7 cellular contexts compared by ENCODE assay signal in the genomic region with DNA sequence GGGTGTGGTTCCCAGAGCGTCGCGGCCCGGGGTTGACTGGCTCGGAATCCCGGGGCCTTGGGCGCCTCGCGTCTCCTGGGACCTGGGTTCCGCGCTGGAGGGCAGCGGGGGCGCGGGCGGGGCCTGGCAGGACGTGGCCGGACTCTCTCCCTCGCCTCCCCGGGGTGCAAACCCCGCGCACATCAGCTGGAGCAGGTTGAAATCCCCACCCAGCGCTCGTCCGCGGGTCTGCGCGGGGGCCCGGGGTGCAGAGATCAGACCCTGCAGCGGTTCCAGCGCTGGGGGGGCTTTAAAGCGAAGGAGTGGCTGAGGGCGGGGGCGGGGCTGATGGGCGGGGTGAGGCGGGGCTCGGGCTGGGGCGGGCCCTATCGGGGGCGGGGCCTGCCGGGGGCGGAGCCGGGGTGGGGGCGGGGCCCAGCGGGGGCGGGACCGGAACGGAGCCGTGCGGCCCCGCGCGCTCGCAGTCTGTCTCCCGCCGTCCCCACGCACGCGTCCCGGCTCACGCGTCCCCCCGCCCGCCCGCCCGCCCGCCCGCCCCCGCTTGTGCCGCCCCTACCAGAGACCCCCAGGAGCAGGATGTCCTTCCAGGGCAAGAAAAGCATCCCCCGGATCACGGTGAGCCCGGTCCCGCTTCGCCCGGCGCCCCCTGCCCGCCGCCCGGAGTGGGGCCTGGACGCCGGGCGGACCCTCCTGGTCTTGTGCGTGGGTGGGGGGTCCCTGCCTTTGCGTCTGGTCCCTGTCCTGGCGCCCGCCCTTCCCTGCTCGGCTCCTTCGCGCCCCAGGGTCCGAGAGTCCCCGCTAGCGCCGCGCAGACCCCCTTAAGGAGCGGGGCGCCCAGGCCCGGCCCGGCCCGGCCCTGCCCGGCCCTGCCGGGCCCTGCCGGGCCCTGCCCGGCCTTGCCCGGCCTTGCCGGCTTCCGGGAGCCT. TPM values are rescaled to one million over a fixed set of nuclear protein-coding genes. Genes with fewer than 3 reads are reported as not detected.
DNase-seq lines count a peak whose midpoint lies in the region; ATAC-seq and TF ChIP-seq lines count a peak whose summit lies in the region.

A gene (plus strand): TSS at position 461 of the 926 bp plus-strand sequence. CDS start 116 bp downstream, at position 577.

- TF ChIP-seq CTCF in GM20000 (IDR thresholded peaks at IDR 0.05; ENCODE audit: extremely low read depth, missing control alignments): no peak
- TF ChIP-seq CTCF in tibial nerve (IDR thresholded peaks at IDR 0.05): no peak

- ATAC-seq in HG02798 (IDR thresholded peaks at IDR 0.05; ENCODE audit: poor library complexity, unreplicated experiment) (no peak), GM19467 (IDR thresholded peaks at IDR 0.05; ENCODE audit: unreplicated experiment) (no peak)

- DNase-seq in GM20000 (ENCODE audit: low spot score) (peak; percentile 91), midbrain (lab: John Stamatoyannopoulos, UW) (peak; percentile 36), tibial nerve (ENCODE audit: low spot score in 2 of 2) (no peak)
- DNase-seq in effector memory CD4-positive, alpha-beta T cell: peak in 1 of 3 donors; percentile 8

- intact Hi-C loops in T-helper 2 cell treated with Interferon-gamma antibody and Interleukin-4, amounts not matched to agents 100 ng/mL and 5 ng/mL, for 36 hours (cut with micrococcal nuclease): loop anchor here (1.0 to 5.0 kb wide), 4 partner anchors 28 to 351 kb away; a partner anchor contains a TSS

- H3K4me3 ChIP-seq in effector memory CD4-positive, alpha-beta T cell (ENCODE audit: insufficient read depth, low read depth, low read length, poor library complexity, severe bottlenecking): peak within 1 kb of the TSS; percentile 53
- peak within 1 kb of the TSS; percentile 9 to 46 (median 22) for H3K4me3 ChIP-seq in tibial nerve

- H3K4me1 ChIP-seq in effector memory CD4-positive, alpha-beta T cell (ENCODE audit: control insufficient read depth, insufficient read depth, low read length, poor library complexity, severe bottlenecking): peaks cover 19% of the 10 kb centered on the region
- peaks cover 0 to 33% (median 15%) of the 10 kb centered on the region in 4 donors for H3K4me1 ChIP-seq in tibial nerve

- no peaks in the 10 kb centered on the region for H3K36me3 ChIP-seq in effector memory CD4-positive, alpha-beta T cell (ENCODE audit: control insufficient read depth, insufficient read depth, low read length)
- no peaks in the 10 kb centered on the region for H3K36me3 ChIP-seq in tibial nerve

- WGBS in tibial nerve, 2 donors: 0% methylated on average over 9 of the region's 106 CpGs; no CpG with 5 or more reads in 1 of the 2 donors

- no peak for TF ChIP-seq POLR2A in tibial nerve (IDR thresholded peaks at IDR 0.05)

- H3K9me3 ChIP-seq in effector memory CD4-positive, alpha-beta T cell (ENCODE audit: control insufficient read depth, low read length): no peaks in the 10 kb centered on the region
- no peaks in the 10 kb centered on the region for H3K9me3 ChIP-seq in tibial nerve

- H3K27ac ChIP-seq in effector memory CD4-positive, alpha-beta T cell (ENCODE audit: insufficient read depth, low read length, poor library complexity, severe bottlenecking): no peak within 1 kb of the TSS
- no peak within 1 kb of the TSS for H3K27ac ChIP-seq in tibial nerve

- no peak for TF ChIP-seq EP300 in tibial nerve (IDR thresholded peaks at IDR 0.05)

- peaks cover 25% of the 10 kb centered on the region for H3K27me3 ChIP-seq in effector memory CD4-positive, alpha-beta T cell (replicated peaks; ENCODE audit: control insufficient read depth, insufficient read depth, low read length, poor library complexity, severe bottlenecking)
- peaks cover 0 to 76% of the 10 kb centered on the region in 2 donors for H3K27me3 ChIP-seq in tibial nerve

RNA-seq across cellular contexts. Expression of the gene that starts here (rescaled TPM):
- total RNA-seq in T-helper 2 cell treated with Interferon-gamma antibody and Interleukin-4, amounts not matched to agents 100 ng/mL and 5 ng/mL, for 36 hours: 11.1 and 11.8 TPM in 2 replicates
- 1 to 10 TPM in 2 of 4 donors, under 1 TPM in 2; 0.21 to 3.1 (median 1.4) TPM for total RNA-seq in tibial nerve

Comparison
In these comparisons a context has a peak if more than half of its experiments do, and no peak if none do; other contexts are left out.
1. DNase-seq: peak in GM20000 (single experiment) and midbrain (single experiment); none in tibial nerve (0 of 2).